In genomic region chrX:136608295-136608933, GRCh38 we compare ENCODE assay signal across 8 cellular contexts. TPM values are rescaled to one million over a fixed set of nuclear protein-coding genes. Genes with fewer than 3 reads are reported as not detected.
DNase-seq lines count a peak whose midpoint lies in the region; ATAC-seq and TF ChIP-seq lines count a peak whose summit lies in the region.

No MANE protein-coding gene starts in this region.

- H3K27ac Mint-ChIP-seq in T-cell (peak overlapping the region; percentile 83 to 85), MCF 10A (ENCODE audit: low read depth, unreplicated experiment) (no peak overlapping the region)

- DNase-seq in CD1c-positive myeloid dendritic cell (ENCODE audit: extremely low spot score), result peak; percentile 34
- DNase-seq in H7, result peak; percentile 22
- peak; percentile 28 to 66 (median 56) for DNase-seq in T-cell
- DNase-seq in MCF 10A (ENCODE audit: unreplicated experiment), result peak; percentile 34
- DNase-seq in right lobe of liver, result peak in 2 of 3 donors; percentile 32 to 58
- peak; percentile 61 for DNase-seq in upper lobe of right lung

- no peak overlapping the region for H3K4me3 ChIP-seq in H7 (ENCODE audit: insufficient read depth, low read depth, low read length)
- H3K4me3 ChIP-seq in right lobe of liver, result no peak overlapping the region
- no peak overlapping the region for H3K4me3 ChIP-seq in upper lobe of right lung

- no peak for TF ChIP-seq POLR2A in right lobe of liver (IDR thresholded peaks at IDR 0.05)

- H3K4me1 Mint-ChIP-seq in T-cell (peaks cover 29 to 56% (median 36%) of the 10 kb centered on the region in 3 donors), MCF 10A (ENCODE audit: insufficient read depth, unreplicated experiment) (peaks cover 5% of the 10 kb centered on the region)

- no peaks in the 10 kb centered on the region for H3K27me3 ChIP-seq in H7 (ENCODE audit: control insufficient read depth, insufficient read depth, low read length)
- no peaks in the 10 kb centered on the region for H3K27me3 ChIP-seq in right lobe of liver
- H3K27me3 ChIP-seq in upper lobe of right lung, result no peaks in the 10 kb centered on the region

- BruUV-seq in MCF 10A (replicated peaks; lab: Mats Ljungman, UMichigan), result no TSS peak

- no peak overlapping the region for H3K27ac ChIP-seq in right lobe of liver
- H3K27ac ChIP-seq in upper lobe of right lung, result no peak overlapping the region

- POLR2A ChIA-PET in T-cell (lab: Charles Lee), result interaction anchor here (0.6 to 1.0 kb wide), 3 partner anchors 9 to 125 kb away, joined by 3 to 5 read pairs (median 4); no protein-coding TSS in a partner anchor
- POLR2A ChIA-PET in MCF 10A (lab: Yijun Ruan, JAX), result interaction anchor here (1.2 kb wide), 1 partner anchor 87 kb away, joined by 5 read pairs; no protein-coding TSS in a partner anchor

- WGBS in right lobe of liver (ENCODE audit: insufficient coverage, low coverage, low lambda C conversion rate, missing lambda C conversion rate), result 51% methylated on average over 6 of the region's 10 CpGs

- peak; percentile 71 to 93 (median 80) for ATAC-seq in T-cell (replicated peaks in 1 of 4)
- peak; percentile 59 to 71 (median 64) for ATAC-seq in right lobe of liver
- peak; percentile 59 for ATAC-seq in upper lobe of right lung
- ATAC-seq in HG02610 (IDR thresholded peaks at IDR 0.05; ENCODE audit: unreplicated experiment), result no peak
- ATAC-seq in HG03520 (IDR thresholded peaks at IDR 0.05; ENCODE audit: unreplicated experiment), result no peak

- intact Hi-C loops in MCF 10A (cut with micrococcal nuclease) (loop anchor here (1.0 kb wide), 1 partner anchor 87 kb away; no protein-coding TSS in a partner anchor), right lobe of liver (cut with DNase I) (no loop called here), upper lobe of right lung (cut with DNase I) (no loop called here)

- H3K4me3 Mint-ChIP-seq in T-cell (peak overlapping the region; percentile 34 to 53 (median 51)), MCF 10A (ENCODE audit: unreplicated experiment) (no peak overlapping the region)

- H3K36me3 ChIP-seq in H7 (replicated peaks; ENCODE audit: control insufficient read depth, insufficient read depth, low read length) (no peaks in the 10 kb centered on the region), right lobe of liver (no peaks in the 10 kb centered on the region), upper lobe of right lung (no peaks in the 10 kb centered on the region)

- TF ChIP-seq CTCF in MCF 10A (IDR thresholded peaks at IDR 0.05; ENCODE audit: unreplicated experiment) (peak; percentile 20), right lobe of liver (IDR thresholded peaks at IDR 0.05) (peak; percentile 3 to 40 (median 21)), upper lobe of right lung (IDR thresholded peaks at IDR 0.05) (peak; percentile 23)

- H3K27me3 Mint-ChIP-seq in T-cell (peaks cover 0 to 6% of the 10 kb centered on the region in 2 donors), MCF 10A (ENCODE audit: insufficient read depth, unreplicated experiment) (peaks cover 46% of the 10 kb centered on the region)

- CTCF ChIA-PET in T-cell (lab: Charles Lee), result interaction anchor here (0.7 to 3.5 kb wide), 14 partner anchors 15 to 329 kb away, joined by 3 to 45 read pairs (median 3); no protein-coding TSS in a partner anchor
- CTCF ChIA-PET in MCF 10A (lab: Yijun Ruan, JAX), result interaction anchor here (0.6 to 2.5 kb wide), 10 partner anchors 9 to 1419 kb away, joined by 3 to 19 read pairs (median 3); partner anchors contain the start of gene RBMX

- H3K9me3 Mint-ChIP-seq in T-cell (no peaks in the 10 kb centered on the region), MCF 10A (ENCODE audit: unreplicated experiment) (peaks cover 8% of the 10 kb centered on the region)

- H3K36me3 Mint-ChIP-seq in T-cell (no peaks in the 10 kb centered on the region), MCF 10A (ENCODE audit: insufficient read depth, unreplicated experiment) (no peaks in the 10 kb centered on the region)

- H3K9me3 ChIP-seq in right lobe of liver, result no peaks in the 10 kb centered on the region
- H3K9me3 ChIP-seq in upper lobe of right lung, result no peaks in the 10 kb centered on the region

- H3K4me1 ChIP-seq in right lobe of liver (no peaks in the 10 kb centered on the region), upper lobe of right lung (no peaks in the 10 kb centered on the region)

RNA-seq across cellular contexts. Expression of gene CD40LG, which starts 39.5 kb away (rescaled TPM):
- total RNA-seq in H7 (2014; rRNA removed; shearing (Covaris generic)), result not detected in 2 replicates
- total RNA-seq in T-cell (10 to 100 TPM; 23.8 to 38.4 (median 37.1) TPM), MCF 10A (2022) (not detected in 2 replicates), right lobe of liver (under 1 TPM in 2 of 6 experiments, not detected in 4; 0.10 to 0.11 TPM), upper lobe of right lung (1.6 TPM)

Comparison
In these comparisons a context has a peak if more than half of its experiments do, and no peak if none do; other contexts are left out.
1. ATAC-seq: peak in T-cell (4 of 4), right lobe of liver (4 of 4) and upper lobe of right lung (single experiment); none in HG02610 (single experiment) and HG03520 (single experiment).
2. Peak in every context shown above with its lines, with median percentiles within 50 percentile points of each other: DNase-seq and CTCF ChIP-seq.